ENCODE assay signal across 9 cellular contexts in genomic region chr2:226773291-226773690, GRCh38. TPM values are rescaled to one million over a fixed set of nuclear protein-coding genes. Genes with fewer than 3 reads are reported as not detected.
DNase-seq lines count a peak whose midpoint lies in the region; ATAC-seq and TF ChIP-seq lines count a peak whose summit lies in the region.
"Had no signal": no experiment of that assay in that cellular context is flagged by ENCODE, and none has a peak within 500 bp of the region (broad histone marks: within the 10 kb centered on the region; RNA-seq: fewer than 3 reads in every experiment).

No MANE protein-coding gene starts in this region.

- 46% methylated on average over 2 of the region's 2 CpGs for WGBS in liver

- H3K36me3 ChIP-seq in liver (ENCODE audit: control insufficient read depth in 4 of 4, insufficient read depth in 3 of 4, low read depth in 1 of 4, low read length in 3 of 4), result peaks cover 0 to 12% (median 7%) of the 10 kb centered on the region in 4 donors

- peak overlapping the region; percentile 59 to 74 for H3K27ac ChIP-seq in liver (ENCODE audit: low read depth in 1 of 2, low read length in 2 of 2)

- H3K9me3 ChIP-seq in liver (ENCODE audit: control insufficient read depth in 4 of 4, low read length in 3 of 4), result no peaks in the 10 kb centered on the region

- no peak overlapping the region for H3K4me3 ChIP-seq in liver (ENCODE audit: low read depth in 1 of 3, low read length in 3 of 3)

- TF ChIP-seq RAD21 in liver (IDR thresholded peaks at IDR 0.05), result no peak

- DNase-seq in SW480 (ENCODE audit: low spot score) (no peak), G401 (ENCODE audit: low spot score) (no peak)
- DNase-seq in stimulated activated CD4-positive, alpha-beta T cell treated with anti-CD3 and anti-CD28 coated beads, Interleukin-2, amount 100 ng/mL, for 48 hours, result no peak
- DNase-seq in activated CD8-positive, alpha-beta memory T cell treated with anti-CD3 and anti-CD28 coated beads, Interleukin-2, amount 50 U/mL, for 48 hours, result no peak
- DNase-seq: NCI-H1092 had no signal

- H3K4me1 ChIP-seq in liver (ENCODE audit: control insufficient read depth in 4 of 4, insufficient read depth in 4 of 4, low read length in 3 of 4), result peaks cover 3 to 32% (median 23%) of the 10 kb centered on the region in 4 donors

- in situ Hi-C loops in G401 (cut with HindIII; ENCODE audit: low sequenced_read_pairs), result no loop called here

- ATAC-seq in GM18502 (IDR thresholded peaks at IDR 0.05; ENCODE audit: poor library complexity, unreplicated experiment) (peak; percentile 21), GM21619 (IDR thresholded peaks at IDR 0.05; ENCODE audit: unreplicated experiment) (peak; percentile 19), HG03565 (IDR thresholded peaks at IDR 0.05; ENCODE audit: unreplicated experiment) (peak; percentile 8)

- no peak overlapping the region for H3K9ac ChIP-seq in liver (ENCODE audit: low read depth in 1 of 2, low read length in 2 of 2)

- no peak for TF ChIP-seq CTCF in liver (IDR thresholded peaks at IDR 0.05; ENCODE audit: low read depth, low read length, missing input control)

- H3K27me3 ChIP-seq in liver (ENCODE audit: control insufficient read depth in 4 of 4, insufficient read depth in 4 of 4, low read length in 3 of 4), result no peaks in the 10 kb centered on the region

TF ChIP-seq in liver, 16 proteins besides CTCF, POLR2A, EP300 and RAD21:
- TF ChIP-seq RXRA (IDR thresholded peaks at IDR 0.05), result no peak
- no peak for TF ChIP-seq ZBTB33 (IDR thresholded peaks at IDR 0.05)
- no peak for TF ChIP-seq FOXA2 (IDR thresholded peaks at IDR 0.05)
- no peak for TF ChIP-seq HNF4G (IDR thresholded peaks at IDR 0.05)
- no peak for TF ChIP-seq SP1 (IDR thresholded peaks at IDR 0.05)
- no peak for TF ChIP-seq YY1 (IDR thresholded peaks at IDR 0.05)
- TF ChIP-seq NR2F2 (IDR thresholded peaks at IDR 0.05), result no peak
- no peak for TF ChIP-seq HNF4A (conservative IDR thresholded peaks at IDR 0.05)
- no peak for TF ChIP-seq MAX (IDR thresholded peaks at IDR 0.05)
- no peak for TF ChIP-seq JUND (IDR thresholded peaks at IDR 0.05)
- TF ChIP-seq EGR1 (IDR thresholded peaks at IDR 0.05; ENCODE audit: low read depth in 2 of 2), result no peak
- no peak for TF ChIP-seq REST (IDR thresholded peaks at IDR 0.05)
- TF ChIP-seq FOXA1 (IDR thresholded peaks at IDR 0.05), result no peak
- TF ChIP-seq TAF1 (conservative IDR thresholded peaks at IDR 0.05), result no peak
- TF ChIP-seq ATF3 (IDR thresholded peaks at IDR 0.05), result no peak
- TF ChIP-seq GABPA (IDR thresholded peaks at IDR 0.05 in 1 of 2, conservative IDR thresholded peaks at IDR 0.05 in 1 of 2), result no peak

RNA-seq across cellular contexts. Expression of gene IRS1, which starts 26.3 kb away (rescaled TPM):
- total RNA-seq in liver, result 10 to 100 TPM in 1 of 2 donors, 1 to 10 TPM in 1; 8.3 to 11.6 TPM
- polyA plus RNA-seq in liver, result 1 to 10 TPM; 7.4 to 8.9 TPM
- total RNA-seq in G401 (2014; rRNA removed; shearing (Covaris generic)), result 24.6 and 26.5 TPM in 2 replicates
